Comparison of ENCODE assay signal across 8 cellular contexts in genomic region chr17:58082341-58082869, GRCh38. TPM values are rescaled to one million over a fixed set of nuclear protein-coding genes. Genes with fewer than 3 reads are reported as not detected.
DNase-seq lines count a peak whose midpoint lies in the region; ATAC-seq and TF ChIP-seq lines count a peak whose summit lies in the region.

No MANE protein-coding gene starts in this region.

- no peaks in the 10 kb centered on the region for H3K27me3 ChIP-seq in right lobe of liver

- no peak for TF ChIP-seq POLR2A in right lobe of liver (IDR thresholded peaks at IDR 0.05)

- ATAC-seq in activated CD4-positive, alpha-beta T cell treated with anti-CD3 and anti-CD28 coated beads for 36 hours = no peak
- ATAC-seq in right lobe of liver (no peak), HG02798 (IDR thresholded peaks at IDR 0.05; ENCODE audit: poor library complexity, unreplicated experiment) (no peak)

- no peaks in the 10 kb centered on the region for H3K9me3 ChIP-seq in right lobe of liver

- intact Hi-C loops in activated CD4-positive, alpha-beta T cell treated with anti-CD3 and anti-CD28 coated beads for 36 hours (cut with DNase I, micrococcal nuclease) = loop anchor here in 1 of 2 experiments (2.0 to 10.0 kb wide), 6 partner anchors 84 to 1248 kb away; partner anchors contain the start of genes AKAP1, C17orf67, DGKE and MSI2
- intact Hi-C loops in activated T-helper 2 cell treated with anti-CD3 and anti-CD28 coated beads, Interferon-gamma antibody, Interleukin-2, Interleukin-4, amounts not matched to agents 10 μg/mL and 5 μg/mL and 100 μg/mL, durations not matched to agents 14 hours and 24 hours and 36 hours (cut with micrococcal nuclease) = no loop called here
- intact Hi-C loops in right lobe of liver (cut with DNase I) = no loop called here

- peaks cover 22% of the 10 kb centered on the region for H3K36me3 Mint-ChIP-seq in activated CD4-positive, alpha-beta T cell treated with anti-CD3 and anti-CD28 coated beads for 36 hours (ENCODE audit: low read depth)
- peaks cover 29% of the 10 kb centered on the region for H3K36me3 Mint-ChIP-seq in activated T-helper 2 cell treated with anti-CD3 and anti-CD28 coated beads, Interferon-gamma antibody, Interleukin-2, Interleukin-4, amounts not matched to agents 10 μg/mL and 5 μg/mL and 100 μg/mL, durations not matched to agents 14 hours and 24 hours and 36 hours (ENCODE audit: low read depth)

- no peaks in the 10 kb centered on the region for H3K27me3 Mint-ChIP-seq in activated CD4-positive, alpha-beta T cell treated with anti-CD3 and anti-CD28 coated beads for 36 hours
- peaks cover 29% of the 10 kb centered on the region for H3K27me3 Mint-ChIP-seq in activated T-helper 2 cell treated with anti-CD3 and anti-CD28 coated beads, Interferon-gamma antibody, Interleukin-2, Interleukin-4, amounts not matched to agents 10 μg/mL and 5 μg/mL and 100 μg/mL, durations not matched to agents 14 hours and 24 hours and 36 hours (ENCODE audit: low read depth)

- peaks cover 0 to 3% (median 0%) of the 10 kb centered on the region in 4 donors for H3K36me3 ChIP-seq in right lobe of liver

- peak; percentile 16 for DNase-seq in activated CD4-positive, alpha-beta T cell treated with anti-CD3 and anti-CD28 coated beads for 36 hours
- DNase-seq in activated CD4-positive, alpha-beta T cell treated with anti-CD3 and anti-CD28 coated beads for 48 hours = no peak
- no peak for DNase-seq in activated T-helper 2 cell treated with anti-CD3 and anti-CD28 coated beads, Interferon-gamma antibody, Interleukin-2, Interleukin-4, amounts not matched to agents 10 μg/mL and 5 μg/mL and 100 μg/mL, durations not matched to agents 14 hours and 24 hours and 36 hours (ENCODE audit: low spot score)
- no peak for DNase-seq in right lobe of liver
- DNase-seq in substantia nigra (lab: John Stamatoyannopoulos, UW) = peak in 1 of 49 donors; percentile 9
- DNase-seq in putamen (ENCODE audit: low spot score) = no peak
- no peak for DNase-seq in NCI-H526 treated with DMSO at 0.1 percent for 48 hours (lab: John Stamatoyannopoulos, UW)

- H3K27ac Mint-ChIP-seq in activated CD4-positive, alpha-beta T cell treated with anti-CD3 and anti-CD28 coated beads for 36 hours = peak overlapping the region; percentile 79
- peak overlapping the region; percentile 69 for H3K27ac Mint-ChIP-seq in activated T-helper 2 cell treated with anti-CD3 and anti-CD28 coated beads, Interferon-gamma antibody, Interleukin-2, Interleukin-4, amounts not matched to agents 10 μg/mL and 5 μg/mL and 100 μg/mL, durations not matched to agents 14 hours and 24 hours and 36 hours

- peak overlapping the region in 2 of 3 donors; percentile 53 to 86 for H3K27ac ChIP-seq in right lobe of liver
- H3K27ac ChIP-seq in substantia nigra (ENCODE audit: low read depth, low read length, poor library complexity, severe bottlenecking) = peak overlapping the region; percentile 88

- CTCF ChIA-PET in activated CD4-positive, alpha-beta T cell treated with anti-CD3 and anti-CD28 coated beads for 36 hours (lab: Charles Lee) = interaction anchor here (0.6 to 1.5 kb wide), 2 partner anchors 76 to 80 kb away, joined by 3 to 4 read pairs; no protein-coding TSS in a partner anchor

- H3K4me3 ChIP-seq in right lobe of liver = peak overlapping the region in 1 of 3 donors; percentile 13

- H3K4me3 Mint-ChIP-seq in activated CD4-positive, alpha-beta T cell treated with anti-CD3 and anti-CD28 coated beads for 36 hours = no peak overlapping the region
- no peak overlapping the region for H3K4me3 Mint-ChIP-seq in activated T-helper 2 cell treated with anti-CD3 and anti-CD28 coated beads, Interferon-gamma antibody, Interleukin-2, Interleukin-4, amounts not matched to agents 10 μg/mL and 5 μg/mL and 100 μg/mL, durations not matched to agents 14 hours and 24 hours and 36 hours (ENCODE audit: low read depth)

- H3K9me3 Mint-ChIP-seq in activated CD4-positive, alpha-beta T cell treated with anti-CD3 and anti-CD28 coated beads for 36 hours (ENCODE audit: low read depth) = no peaks in the 10 kb centered on the region
- H3K9me3 Mint-ChIP-seq in activated T-helper 2 cell treated with anti-CD3 and anti-CD28 coated beads, Interferon-gamma antibody, Interleukin-2, Interleukin-4, amounts not matched to agents 10 μg/mL and 5 μg/mL and 100 μg/mL, durations not matched to agents 14 hours and 24 hours and 36 hours = no peaks in the 10 kb centered on the region

- 85% methylated on average over 3 of the region's 10 CpGs for WGBS in right lobe of liver (ENCODE audit: insufficient coverage, low coverage, low lambda C conversion rate, missing lambda C conversion rate)

- H3K4me1 ChIP-seq in right lobe of liver = peaks cover 0 to 16% (median 6%) of the 10 kb centered on the region in 4 donors

- POLR2A ChIA-PET in activated CD4-positive, alpha-beta T cell treated with anti-CD3 and anti-CD28 coated beads for 36 hours (lab: Charles Lee) = interaction anchor here (0.6 to 2.5 kb wide), 4 partner anchors 75 to 145 kb away, joined by 3 to 17 read pairs (median 3); partner anchors contain the start of gene SRSF1

- TF ChIP-seq CTCF in right lobe of liver (IDR thresholded peaks at IDR 0.05) = no peak

- peaks cover 30% of the 10 kb centered on the region for H3K4me1 Mint-ChIP-seq in activated CD4-positive, alpha-beta T cell treated with anti-CD3 and anti-CD28 coated beads for 36 hours
- H3K4me1 Mint-ChIP-seq in activated T-helper 2 cell treated with anti-CD3 and anti-CD28 coated beads, Interferon-gamma antibody, Interleukin-2, Interleukin-4, amounts not matched to agents 10 μg/mL and 5 μg/mL and 100 μg/mL, durations not matched to agents 14 hours and 24 hours and 36 hours (ENCODE audit: low read depth) = peaks cover 20% of the 10 kb centered on the region

RNA-seq across cellular contexts. Expression of gene DYNLL2, which starts 0.8 kb away (rescaled TPM):
- 10 to 100 TPM; 21.3 to 28.3 TPM for total RNA-seq in activated CD4-positive, alpha-beta T cell treated with anti-CD3 and anti-CD28 coated beads for 36 hours
- total RNA-seq in activated T-helper 2 cell treated with anti-CD3 and anti-CD28 coated beads, Interferon-gamma antibody, Interleukin-2, Interleukin-4, amounts not matched to agents 10 μg/mL and 5 μg/mL and 100 μg/mL, durations not matched to agents 14 hours and 24 hours and 36 hours = 33.3 and 33.6 TPM in 2 replicates
- total RNA-seq in right lobe of liver = 10 to 100 TPM; 13.3 to 28.7 (median 17.7) TPM
